Comparison of ENCODE assay signal across 8 cellular contexts in the genomic region with DNA sequence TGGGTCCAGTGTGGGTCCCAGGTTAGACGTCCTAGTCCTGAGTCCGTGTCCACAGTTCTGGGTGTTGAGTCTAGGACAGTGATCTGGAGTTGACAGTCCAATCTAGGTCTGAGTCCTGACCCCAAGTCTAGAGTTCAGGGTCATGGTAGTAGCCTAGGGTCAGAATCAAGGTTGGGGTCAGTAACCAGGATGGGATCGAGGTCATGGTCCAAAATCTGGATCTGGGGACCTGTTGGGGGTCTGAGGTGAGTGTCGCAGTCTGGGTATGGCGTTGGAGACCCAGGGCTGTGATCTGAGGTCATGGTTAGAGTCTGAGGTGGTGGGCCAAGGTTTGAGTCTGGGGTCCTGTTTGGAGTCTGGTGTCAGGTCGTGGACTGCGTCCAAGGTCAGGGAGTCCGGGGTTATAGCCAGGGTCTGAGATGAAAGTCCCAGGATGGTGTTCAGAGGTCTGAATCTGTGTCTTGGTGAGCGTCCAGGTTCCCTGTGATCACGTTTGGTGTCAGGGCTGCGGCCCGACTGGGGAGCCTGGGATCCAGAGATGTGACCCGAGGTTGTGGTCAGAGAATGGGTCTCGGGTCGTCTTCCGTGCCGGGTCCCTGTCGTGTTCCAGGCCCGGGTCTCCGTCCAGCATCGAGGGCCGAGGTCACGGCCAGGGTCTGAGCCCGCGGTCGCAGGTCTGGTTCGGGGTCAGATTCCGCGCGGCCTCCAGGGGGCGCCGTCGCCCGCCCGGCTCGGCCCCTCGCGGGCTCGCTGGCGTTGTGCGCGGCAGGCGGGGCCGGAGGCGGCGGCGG. TPM values are rescaled to one million over a fixed set of nuclear protein-coding genes. Genes with fewer than 3 reads are reported as not detected.
DNase-seq lines count a peak whose midpoint lies in the region; FAIRE-seq and TF ChIP-seq lines count a peak whose summit lies in the region.

No MANE protein-coding gene starts in this region.

- TF ChIP-seq CTCF in SU-DHL-6 (IDR thresholded peaks at IDR 0.05; ENCODE audit: insufficient read depth, low read length, poor library complexity, severe bottlenecking) (peak; percentile 41), right atrium auricular region (IDR thresholded peaks at IDR 0.05) (peak; percentile 66 to 76)

- H3K27me3 ChIP-seq in HUES64 (ENCODE audit: insufficient read depth, low read length) (peaks cover 22% of the 10 kb centered on the region), SU-DHL-6 (ENCODE audit: low read length) (no peaks in the 10 kb centered on the region), adipocyte (replicated peaks; ENCODE audit: control insufficient read depth, insufficient read depth, low read length) (no peaks in the 10 kb centered on the region), right atrium auricular region (no peaks in the 10 kb centered on the region), rectal smooth muscle tissue (ENCODE audit: control insufficient read depth, insufficient read depth, low read length) (no peaks in the 10 kb centered on the region)

- in situ Hi-C loops in ACHN (cut with HindIII; ENCODE audit: low pct_ligation_motif_present, low pct_unique_long_range_greater_than_20kb, low sequenced_read_pairs), result no loop called here

- no peaks in the 10 kb centered on the region for H3K9me3 ChIP-seq in HUES64 (ENCODE audit: insufficient read depth, low read depth, low read length)
- H3K9me3 ChIP-seq in SU-DHL-6 (ENCODE audit: insufficient read depth, low read length), result no peaks in the 10 kb centered on the region
- H3K9me3 ChIP-seq in adipocyte (ENCODE audit: control insufficient read depth, low read length), result no peaks in the 10 kb centered on the region
- no peaks in the 10 kb centered on the region for H3K9me3 ChIP-seq in right atrium auricular region

- DNase-seq in ACHN, result peak; percentile 62
- DNase-seq in GM18507 (ENCODE audit: extremely low spot score, insufficient read length, low read depth), result no peak
- peak; percentile 88 for DNase-seq in adipocyte (ENCODE audit: low read depth)
- DNase-seq in right atrium auricular region (ENCODE audit: low spot score), result no peak
- no peak for DNase-seq in DMS114 treated with DMSO at 0.1 percent for 48 hours (lab: John Stamatoyannopoulos, UW; ENCODE audit: unreplicated experiment)

- H3K27ac ChIP-seq in HUES64 (ENCODE audit: low read depth, low read length), result no peak overlapping the region
- no peak overlapping the region for H3K27ac ChIP-seq in SU-DHL-6 (ENCODE audit: low read depth, low read length)
- peak overlapping the region; percentile 66 to 70 for H3K27ac ChIP-seq in right atrium auricular region
- peak overlapping the region; percentile 52 for H3K27ac ChIP-seq in rectal smooth muscle tissue (ENCODE audit: low read depth, low read length)

- no peaks in the 10 kb centered on the region for H3K9me2 ChIP-seq in SU-DHL-6 (replicated peaks; ENCODE audit: insufficient read depth, low read length)

- H4K20me1 ChIP-seq in SU-DHL-6 (ENCODE audit: low read depth, low read length), result no peaks in the 10 kb centered on the region

- H3K36me3 ChIP-seq in HUES64 (ENCODE audit: insufficient read depth, low read length) (peaks cover 17% of the 10 kb centered on the region), SU-DHL-6 (ENCODE audit: low read length) (no peaks in the 10 kb centered on the region), adipocyte (ENCODE audit: control insufficient read depth, insufficient read depth, low read length, severe bottlenecking) (no peaks in the 10 kb centered on the region), right atrium auricular region (peaks cover 4% of the 10 kb centered on the region), rectal smooth muscle tissue (ENCODE audit: control insufficient read depth, insufficient read depth, low read length) (peaks cover 2% of the 10 kb centered on the region)

- FAIRE-seq in GM18507 (lab: Jason Lieb, UNC), result peak; percentile 35

- no peak overlapping the region for H3K9ac ChIP-seq in HUES64 (ENCODE audit: low read depth, low read length)
- peak overlapping the region; percentile 36; the same call in 1 of the 2 replicates for H3K9ac ChIP-seq in SU-DHL-6 (ENCODE audit: low read length)
- peak overlapping the region; percentile 44 for H3K9ac ChIP-seq in adipocyte (ENCODE audit: low read length)
- H3K9ac ChIP-seq in rectal smooth muscle tissue (ENCODE audit: low read length), result no peak overlapping the region

- H3F3A ChIP-seq in SU-DHL-6 (ENCODE audit: insufficient read depth), result peaks cover 27% of the 10 kb centered on the region

- peak overlapping the region; percentile 38 for H3K4me2 ChIP-seq in SU-DHL-6 (ENCODE audit: low read depth, low read length, poor library complexity, severe bottlenecking)

- H3K4me3 ChIP-seq in HUES64 (ENCODE audit: low read length), result peak overlapping the region; percentile 76; the same call in 1 of the 2 replicates
- H3K4me3 ChIP-seq in SU-DHL-6 (ENCODE audit: insufficient read depth, low read length, poor library complexity, severe bottlenecking), result no peak overlapping the region
- peak overlapping the region; percentile 50 for H3K4me3 ChIP-seq in adipocyte (ENCODE audit: low read length)
- peak overlapping the region; percentile 9 to 12 for H3K4me3 ChIP-seq in right atrium auricular region
- H3K4me3 ChIP-seq in rectal smooth muscle tissue (ENCODE audit: low read length), result peak overlapping the region; percentile 16

- peaks cover 40% of the 10 kb centered on the region for H3K79me2 ChIP-seq in SU-DHL-6 (ENCODE audit: insufficient read depth, low read length)

- no peak overlapping the region for H2AFZ ChIP-seq in SU-DHL-6 (ENCODE audit: low read depth, low read length, severe bottlenecking)

- peaks cover 29% of the 10 kb centered on the region for H3K4me1 ChIP-seq in HUES64 (ENCODE audit: insufficient read depth, low read length)
- peaks cover 55% of the 10 kb centered on the region for H3K4me1 ChIP-seq in adipocyte (ENCODE audit: control insufficient read depth, insufficient read depth, low read length)
- H3K4me1 ChIP-seq in right atrium auricular region, result peaks cover 0 to 71% of the 10 kb centered on the region in 2 donors
- peaks cover 25% of the 10 kb centered on the region for H3K4me1 ChIP-seq in rectal smooth muscle tissue (ENCODE audit: control insufficient read depth, insufficient read depth, low read length)

- WGBS in HUES64, result 20% methylated on average over 47 of the region's 47 CpGs

RNA-seq across cellular contexts. Expression of a gene that starts 0.4 kb away (rescaled TPM):
- 30.8 TPM for polyA plus RNA-seq in HUES64 (2013, experiment 1 of 2)
- polyA plus RNA-seq in HUES64 (2013, experiment 2 of 2), result 34.2 TPM
- 10 to 100 TPM; 52.7 to 55.9 TPM for total RNA-seq in right atrium auricular region

RNA-seq across cellular contexts. Expression of a gene that starts 23.3 kb away (rescaled TPM):
- polyA plus RNA-seq in HUES64 (2013, experiment 1 of 2), result 14.1 TPM
- 13.9 TPM for polyA plus RNA-seq in HUES64 (2013, experiment 2 of 2)
- 10 to 100 TPM; 14.1 to 14.9 TPM for total RNA-seq in right atrium auricular region

RNA-seq across cellular contexts. Expression of a gene that starts 37.5 kb away (rescaled TPM):
- polyA plus RNA-seq in HUES64 (2013, experiment 1 of 2), result 13.7 TPM
- polyA plus RNA-seq in HUES64 (2013, experiment 2 of 2), result 14.1 TPM
- 10 to 100 TPM; 14.7 to 23.6 TPM for total RNA-seq in right atrium auricular region

Comparison
In these comparisons a context has a peak if more than half of its experiments do, and no peak if none do; other contexts are left out.
1. DNase-seq: peak in ACHN (single experiment) and adipocyte (single experiment); none in GM18507 (single experiment), right atrium auricular region (single experiment) and DMS114 treated with DMSO at 0.1 percent for 48 hours (single experiment).
2. H3K27ac ChIP-seq: peak in right atrium auricular region (2 of 2) and rectal smooth muscle tissue (single experiment); none in HUES64 (single experiment) and SU-DHL-6 (single experiment).
3. H3K9ac ChIP-seq: peak in SU-DHL-6 (single experiment) and adipocyte (single experiment); none in HUES64 (single experiment) and rectal smooth muscle tissue (single experiment).